15 cellular contexts compared by ENCODE assay signal in the genomic region with DNA sequence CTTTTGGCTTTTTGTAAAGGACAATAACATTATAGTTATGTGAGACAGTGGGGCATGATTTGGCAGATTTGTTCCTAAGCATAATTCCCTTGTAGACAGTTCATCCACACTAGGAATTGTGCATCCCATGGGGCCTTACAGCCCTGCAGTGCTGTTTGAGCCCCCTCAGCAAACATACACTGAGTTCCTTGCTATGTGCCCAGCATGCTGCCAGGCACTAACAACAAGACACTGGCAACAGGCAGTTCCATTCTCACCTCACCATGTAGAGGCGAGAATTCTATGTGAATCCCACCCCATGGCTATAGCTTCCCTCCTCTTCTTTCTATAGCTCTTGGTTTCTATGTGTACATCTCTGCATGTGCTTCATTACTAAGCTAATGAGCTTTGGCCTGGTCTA. TPM values are rescaled to one million over a fixed set of nuclear protein-coding genes. Genes with fewer than 3 reads are reported as not detected.
A peak's percentile ranks its signal among the peaks of the same experiment; 100 is the strongest.
DNase-seq lines count a peak whose midpoint lies in the region; ATAC-seq and TF ChIP-seq lines count a peak whose summit lies in the region.
"Had no signal": no experiment of that assay in that cellular context is flagged by ENCODE, and none has a peak within 500 bp of the region (broad histone marks: within the 10 kb centered on the region; RNA-seq: fewer than 3 reads in every experiment).

No MANE protein-coding gene starts in this region.

- no peaks in the 10 kb centered on the region for H3K27me3 ChIP-seq in Loucy (ENCODE audit: insufficient read depth, low read length, poor library complexity, severe bottlenecking)
- no peaks in the 10 kb centered on the region for H3K27me3 ChIP-seq in adipocyte (replicated peaks; ENCODE audit: control insufficient read depth, insufficient read depth, low read length)
- no peaks in the 10 kb centered on the region for H3K27me3 ChIP-seq in heart left ventricle

- H3K9me2 ChIP-seq in Loucy (replicated peaks; ENCODE audit: low read depth, low read length) = no peaks in the 10 kb centered on the region

- peak overlapping the region; percentile 98 for H3K4me2 ChIP-seq in Loucy (ENCODE audit: low read depth, low read length, poor library complexity, severe bottlenecking)

- H3K36me3 ChIP-seq in Loucy (ENCODE audit: insufficient read depth, low read length) (peaks cover 24% of the 10 kb centered on the region; the same call in 1 of the 2 replicates), adipocyte (ENCODE audit: control insufficient read depth, insufficient read depth, low read length, severe bottlenecking) (peaks cover 16% of the 10 kb centered on the region), heart left ventricle (peaks cover 0 to 49% (median 17%) of the 10 kb centered on the region in 9 donors)
- H3K36me3 ChIP-seq: prostate gland had no signal

- peaks cover 16% of the 10 kb centered on the region; the same call in 1 of the 2 replicates for H3K79me2 ChIP-seq in Loucy (ENCODE audit: insufficient read depth, low read length)

- no peak for ATAC-seq in heart left ventricle

- H3K4me3 Mint-ChIP-seq in T-helper 2 cell treated with Interferon-gamma antibody and Interleukin-4, amounts not matched to agents 5 μg/mL and 100 μg/mL, for 36 hours = peak overlapping the region; percentile 77
- H3K4me3 Mint-ChIP-seq in osteocyte (ENCODE audit: unreplicated experiment) = peak overlapping the region; percentile 72

- no peaks in the 10 kb centered on the region for H3K9me3 Mint-ChIP-seq in T-helper 2 cell treated with Interferon-gamma antibody and Interleukin-4, amounts not matched to agents 5 μg/mL and 100 μg/mL, for 36 hours
- H3K9me3 Mint-ChIP-seq in osteocyte (ENCODE audit: unreplicated experiment) = no peaks in the 10 kb centered on the region

- H3K4me1 Mint-ChIP-seq in T-helper 2 cell treated with Interferon-gamma antibody and Interleukin-4, amounts not matched to agents 5 μg/mL and 100 μg/mL, for 36 hours (ENCODE audit: low read depth) = peaks cover 29% of the 10 kb centered on the region
- H3K4me1 Mint-ChIP-seq in osteocyte (ENCODE audit: unreplicated experiment) = peaks cover 24% of the 10 kb centered on the region

- H3K9me3 ChIP-seq in Loucy (ENCODE audit: insufficient read depth, low read depth, low read length) (no peaks in the 10 kb centered on the region), adipocyte (ENCODE audit: control insufficient read depth, low read length) (no peaks in the 10 kb centered on the region), heart left ventricle (no peaks in the 10 kb centered on the region)
- H3K9me3 ChIP-seq: prostate gland had no signal

- intact Hi-C loops in heart left ventricle (cut with DNase I) = loop anchor here in 3 of 10 donors (2.0 to 10.0 kb wide), 4 partner anchors 77 to 253 kb away; partner anchors contain the start of genes BCL2L2 (in 1 of the 3), PABPN1 (in 1 of the 3) and PPP1R3E (in 1 of the 3)

- H3K9ac ChIP-seq in Loucy (ENCODE audit: low read depth, low read length, poor library complexity, severe bottlenecking) (peak overlapping the region; percentile 12), adipocyte (ENCODE audit: low read length) (peak overlapping the region; percentile 99)

- TF ChIP-seq CTCF in Loucy (conservative IDR thresholded peaks at IDR 0.05; ENCODE audit: low read length) (no peak), osteocyte (IDR thresholded peaks at IDR 0.05) (no peak), heart left ventricle (IDR thresholded peaks at IDR 0.05) (no peak)

- 94 to 100% (median 98%) methylated on average over 1 of the region's 1 CpG for WGBS in heart left ventricle, 4 donors

- no peak overlapping the region for H3K27ac ChIP-seq in heart left ventricle
- H3K27ac ChIP-seq: prostate gland had no signal

- peak overlapping the region; percentile 72 for H3K27ac Mint-ChIP-seq in T-helper 2 cell treated with Interferon-gamma antibody and Interleukin-4, amounts not matched to agents 5 μg/mL and 100 μg/mL, for 36 hours
- H3K27ac Mint-ChIP-seq in osteocyte (ENCODE audit: unreplicated experiment) = no peak overlapping the region

- H3K36me3 Mint-ChIP-seq in T-helper 2 cell treated with Interferon-gamma antibody and Interleukin-4, amounts not matched to agents 5 μg/mL and 100 μg/mL, for 36 hours (ENCODE audit: low read depth) = peaks cover 27% of the 10 kb centered on the region
- peaks cover 4% of the 10 kb centered on the region for H3K36me3 Mint-ChIP-seq in osteocyte (ENCODE audit: unreplicated experiment)

- no peaks in the 10 kb centered on the region for H3F3A ChIP-seq in Loucy (ENCODE audit: low read depth)

- DNase-seq in T-helper 2 cell treated with Interferon-gamma antibody and Interleukin-4, amounts not matched to agents 5 μg/mL and 100 μg/mL, for 36 hours (ENCODE audit: low spot score) = no peak
- DNase-seq in T-helper 2 cell (no peak), adipocyte (ENCODE audit: low read depth) (no peak), osteocyte (ENCODE audit: extremely low spot score, unreplicated experiment) (no peak), heart left ventricle (no peak), CD1c-positive myeloid dendritic cell (ENCODE audit: extremely low spot score) (no peak), NCI-H1417 (lab: John Stamatoyannopoulos, UW) (no peak)
- DNase-seq: activated CD4-positive, alpha-beta T cell treated with anti-CD3 and anti-CD28 coated beads for 1 hour; amygdala; NCI-H1048; NCI-H524; Right ventricle myocardium superior; stimulated activated CD4-positive, alpha-beta T cell treated with anti-CD3 and anti-CD28 coated beads, Interleukin-4, amount 100 ng/mL, for 24 hours had no signal

- H3K4me1 ChIP-seq in Loucy (ENCODE audit: insufficient read depth, low read length, poor library complexity, severe bottlenecking) (peaks cover 8% of the 10 kb centered on the region), adipocyte (ENCODE audit: control insufficient read depth, insufficient read depth, low read length) (peaks cover 15% of the 10 kb centered on the region), heart left ventricle (peaks cover 0 to 29% (median 19%) of the 10 kb centered on the region in 12 donors)

- H2AFZ ChIP-seq in Loucy (ENCODE audit: low read length) = no peak overlapping the region

- no peaks in the 10 kb centered on the region for H3K27me3 Mint-ChIP-seq in T-helper 2 cell treated with Interferon-gamma antibody and Interleukin-4, amounts not matched to agents 5 μg/mL and 100 μg/mL, for 36 hours (ENCODE audit: low read depth)
- no peaks in the 10 kb centered on the region for H3K27me3 Mint-ChIP-seq in osteocyte (ENCODE audit: unreplicated experiment)

- peaks cover 7% of the 10 kb centered on the region for H4K20me1 ChIP-seq in Loucy (ENCODE audit: insufficient read depth, low read length, poor library complexity, severe bottlenecking)

- no peak overlapping the region for H3K4me3 ChIP-seq in Loucy (ENCODE audit: low read length, poor library complexity, severe bottlenecking)
- H3K4me3 ChIP-seq in adipocyte (ENCODE audit: low read length) = no peak overlapping the region
- no peak overlapping the region for H3K4me3 ChIP-seq in heart left ventricle
- H3K4me3 ChIP-seq: prostate gland had no signal

- no peak for TF ChIP-seq POLR2A in heart left ventricle (IDR thresholded peaks at IDR 0.05)

RNA-seq across cellular contexts. Expression of gene THTPA, which starts 1.9 kb away (rescaled TPM):
- total RNA-seq in osteocyte (22.3 and 25.7 TPM in 2 replicates), heart left ventricle (10 to 100 TPM; 13.0 to 30.9 (median 18.9) TPM)
- 10 to 100 TPM in 1 of 2 donors, 1 to 10 TPM in 1; 9.1 to 28.7 TPM for polyA plus RNA-seq in heart left ventricle

RNA-seq across cellular contexts. Expression of gene ZFHX2, which starts 6.4 kb away (rescaled TPM):
- total RNA-seq in osteocyte (3.8 and 5.7 TPM in 2 replicates), heart left ventricle (1 to 10 TPM in 3 of 9 donors, under 1 TPM in 6; 0.47 to 2.3 (median 0.88) TPM)
- under 1 TPM; 0.24 to 0.88 TPM for polyA plus RNA-seq in heart left ventricle

RNA-seq across cellular contexts. Expression of gene AP1G2, which starts 9.6 kb away (rescaled TPM):
- total RNA-seq in osteocyte (27.5 and 32.6 TPM in 2 replicates), heart left ventricle (10 to 100 TPM in 5 of 9 donors, 1 to 10 TPM in 4; 7.2 to 33.8 (median 11.6) TPM)
- polyA plus RNA-seq in heart left ventricle = 10 to 100 TPM in 1 of 2 donors, 1 to 10 TPM in 1; 8.8 to 16.6 TPM

RNA-seq across cellular contexts. Expression of gene JPH4, which starts 20.6 kb away (rescaled TPM):
- total RNA-seq in osteocyte (not detected in 2 replicates), heart left ventricle (under 1 TPM in 8 of 9 donors, not detected in 1; 0.10 to 0.59 (median 0.26) TPM)
- polyA plus RNA-seq in heart left ventricle = under 1 TPM; 0.12 to 0.23 TPM
